In genomic region chr15:90644526-90644925, GRCh38 we compare ENCODE assay signal across 26 cellular contexts.
DNase-seq lines count a peak whose midpoint lies in the region; ATAC-seq and TF ChIP-seq lines count a peak whose summit lies in the region.
"Had no signal": no experiment of that assay in that cellular context is flagged by ENCODE, and none has a peak within 500 bp of the region (broad histone marks: within the 10 kb centered on the region; RNA-seq: fewer than 3 reads in every experiment).

No MANE protein-coding gene starts in this region.

- no peak overlapping the region for H3K18ac ChIP-seq in IMR-90 (ENCODE audit: low read depth, low read length)

- H2BK120ac ChIP-seq in IMR-90 (ENCODE audit: low read depth, low read length), result no peak overlapping the region

- H3K4me3 ChIP-seq in IMR-90 (ENCODE audit: insufficient read depth, low read depth, low read length), result no peak overlapping the region
- H3K4me3 ChIP-seq: body of pancreas, gastrocnemius medialis, SJSA1, smooth muscle cell, stomach, thyroid gland, vagina had no signal

- no peak overlapping the region for H4K5ac ChIP-seq in IMR-90 (ENCODE audit: low read depth, low read length)

- no peaks in the 10 kb centered on the region for H3K79me1 ChIP-seq in IMR-90 (ENCODE audit: low read depth in 1 of 2, low read length in 2 of 2)

- no peak overlapping the region for H2BK15ac ChIP-seq in IMR-90 (ENCODE audit: low read depth, low read length)

- H3K56ac ChIP-seq in IMR-90 (ENCODE audit: extremely low read depth, insufficient read depth, low read length), result no peak overlapping the region

- 0 out of 2 replicates have a peak, but pooled peaks cover 3% of the 10 kb centered on the region for H3K4me1 ChIP-seq in IMR-90 (ENCODE audit: control insufficient read depth, insufficient read depth, low read length)

- TF ChIP-seq POLR2A in IMR-90 (IDR thresholded peaks at IDR 0.05; ENCODE audit: low read depth, low read length), result no peak

- 100% methylated on average over 2 of the region's 8 CpGs; no CpG with 5 or more reads in 1 of the 2 experiments for WGBS in IMR-90 (ENCODE audit: extremely low coverage in 2 of 2, insufficient read length in 1 of 2), 2 experiments

- H3K27me3 ChIP-seq in IMR-90 (ENCODE audit: control insufficient read depth, insufficient read depth, low read length), result no peaks in the 10 kb centered on the region
- H3K27me3 ChIP-seq: body of pancreas, gastrocnemius medialis, SJSA1, stomach, thyroid gland, vagina had no signal

- no peaks in the 10 kb centered on the region for H4K20me1 ChIP-seq in IMR-90 (ENCODE audit: insufficient read depth, low read length)

- no peak overlapping the region for H3K9ac ChIP-seq in IMR-90 (ENCODE audit: low read depth, low read length)

- H3K4me1 Mint-ChIP-seq in activated CD8-positive, alpha-beta memory T cell treated with anti-CD3 and anti-CD28 coated beads, Interleukin-2, amount 10 ng/mL, durations not matched to agents 7 days and 5 days, result peaks cover 20% of the 10 kb centered on the region
- H3K4me1 Mint-ChIP-seq in central memory CD8-positive, alpha-beta T cell, result peaks cover 9% of the 10 kb centered on the region
- peaks cover 7% of the 10 kb centered on the region for H3K4me1 Mint-ChIP-seq in nephron progenitor cell
- H3K4me1 Mint-ChIP-seq in stimulated activated naive B cell treated with anti-CD40 and anti-IgM and Interleukin-4, amounts not matched to agents 10 μg/mL and 1 μg/mL and 100 μg/mL, for 72 hours, result peaks cover 11 to 12% of the 10 kb centered on the region in 2 donors

- H3K36me3 Mint-ChIP-seq in activated CD8-positive, alpha-beta memory T cell treated with anti-CD3 and anti-CD28 coated beads, Interleukin-2, amount 10 ng/mL, durations not matched to agents 7 days and 5 days, result peaks cover 21% of the 10 kb centered on the region
- peaks cover 20% of the 10 kb centered on the region for H3K36me3 Mint-ChIP-seq in central memory CD8-positive, alpha-beta T cell (ENCODE audit: insufficient read depth)
- H3K36me3 Mint-ChIP-seq in nephron progenitor cell (ENCODE audit: low read depth), result peaks cover 45% of the 10 kb centered on the region
- peaks cover 17 to 34% of the 10 kb centered on the region in 2 donors for H3K36me3 Mint-ChIP-seq in stimulated activated naive B cell treated with anti-CD40 and anti-IgM and Interleukin-4, amounts not matched to agents 10 μg/mL and 1 μg/mL and 100 μg/mL, for 72 hours

- TF ChIP-seq RAD21 in IMR-90 (IDR thresholded peaks at IDR 0.05; ENCODE audit: low read length), result no peak

- H2AFZ ChIP-seq in IMR-90 (replicated peaks; ENCODE audit: low read length, poor library complexity), result no peak overlapping the region

- no peaks in the 10 kb centered on the region for H3K27me3 Mint-ChIP-seq in activated CD8-positive, alpha-beta memory T cell treated with anti-CD3 and anti-CD28 coated beads, Interleukin-2, amount 10 ng/mL, durations not matched to agents 7 days and 5 days
- H3K27me3 Mint-ChIP-seq in central memory CD8-positive, alpha-beta T cell, result peaks cover 8% of the 10 kb centered on the region
- H3K27me3 Mint-ChIP-seq in nephron progenitor cell (ENCODE audit: low read depth, poor library complexity), result no peaks in the 10 kb centered on the region
- peaks cover 5 to 17% of the 10 kb centered on the region in 2 donors for H3K27me3 Mint-ChIP-seq in stimulated activated naive B cell treated with anti-CD40 and anti-IgM and Interleukin-4, amounts not matched to agents 10 μg/mL and 1 μg/mL and 100 μg/mL, for 72 hours

- H3K4ac ChIP-seq in IMR-90 (ENCODE audit: low read depth, low read length), result no peak overlapping the region

- no peaks in the 10 kb centered on the region for H3K9me3 ChIP-seq in IMR-90 (ENCODE audit: control insufficient read depth, insufficient read depth, low read length)
- H3K9me3 ChIP-seq: body of pancreas, gastrocnemius medialis, neutrophil, SJSA1, stomach, thyroid gland, vagina had no signal

- no peak for TF ChIP-seq CTCF in IMR-90 (conservative IDR thresholded peaks at IDR 0.05; ENCODE audit: low read depth, low read length)
- TF ChIP-seq CTCF in nephron progenitor cell (IDR thresholded peaks at IDR 0.05), result no peak

- no peak overlapping the region for H3K4me3 Mint-ChIP-seq in activated CD8-positive, alpha-beta memory T cell treated with anti-CD3 and anti-CD28 coated beads, Interleukin-2, amount 10 ng/mL, durations not matched to agents 7 days and 5 days
- H3K4me3 Mint-ChIP-seq in central memory CD8-positive, alpha-beta T cell, result no peak overlapping the region
- H3K4me3 Mint-ChIP-seq in nephron progenitor cell, result no peak overlapping the region
- H3K4me3 Mint-ChIP-seq in stimulated activated naive B cell treated with anti-CD40 and anti-IgM and Interleukin-4, amounts not matched to agents 10 μg/mL and 1 μg/mL and 100 μg/mL, for 72 hours, result no peak overlapping the region
- H3K4me3 Mint-ChIP-seq: B cell; CD8-positive, alpha-beta memory T cell had no signal

- H3K27ac Mint-ChIP-seq in activated CD8-positive, alpha-beta memory T cell treated with anti-CD3 and anti-CD28 coated beads, Interleukin-2, amount 10 ng/mL, durations not matched to agents 7 days and 5 days, result peak overlapping the region; percentile 58
- peak overlapping the region; percentile 53 for H3K27ac Mint-ChIP-seq in central memory CD8-positive, alpha-beta T cell (ENCODE audit: low read depth)
- H3K27ac Mint-ChIP-seq in nephron progenitor cell, result peak overlapping the region; percentile 50
- H3K27ac Mint-ChIP-seq in stimulated activated naive B cell treated with anti-CD40 and anti-IgM and Interleukin-4, amounts not matched to agents 10 μg/mL and 1 μg/mL and 100 μg/mL, for 72 hours, result no peak overlapping the region

- no peak overlapping the region for H3K14ac ChIP-seq in IMR-90 (replicated peaks; ENCODE audit: low read depth, low read length)

- H3K9me3 Mint-ChIP-seq in activated CD8-positive, alpha-beta memory T cell treated with anti-CD3 and anti-CD28 coated beads, Interleukin-2, amount 10 ng/mL, durations not matched to agents 7 days and 5 days (ENCODE audit: low read depth), result no peaks in the 10 kb centered on the region
- no peaks in the 10 kb centered on the region for H3K9me3 Mint-ChIP-seq in central memory CD8-positive, alpha-beta T cell
- H3K9me3 Mint-ChIP-seq in nephron progenitor cell, result peaks cover 4% of the 10 kb centered on the region
- H3K9me3 Mint-ChIP-seq in stimulated activated naive B cell treated with anti-CD40 and anti-IgM and Interleukin-4, amounts not matched to agents 10 μg/mL and 1 μg/mL and 100 μg/mL, for 72 hours, result no peaks in the 10 kb centered on the region
- H3K9me3 Mint-ChIP-seq: CD8-positive, alpha-beta memory T cell had no signal

- no peak overlapping the region for H2BK20ac ChIP-seq in IMR-90 (ENCODE audit: low read depth, low read length)

- no peak overlapping the region for H3K23ac ChIP-seq in IMR-90 (ENCODE audit: low read depth, low read length)

- H2AK5ac ChIP-seq in IMR-90 (ENCODE audit: low read depth, low read length), result no peak overlapping the region

- POLR2A ChIA-PET in IMR-90 (lab: Charles Lee; ENCODE audit: unreplicated experiment), result no interaction called here

- dilution Hi-C loops in IMR-90 (cut with HindIII; ENCODE audit: low sequenced_read_pairs, unreplicated experiment), result no loop called here

- no peak for DNase-seq in activated CD8-positive, alpha-beta memory T cell treated with anti-CD3 and anti-CD28 coated beads, Interleukin-2, amount 10 ng/mL, durations not matched to agents 7 days and 5 days
- no peak for DNase-seq in activated CD8-positive, alpha-beta memory T cell treated with anti-CD3 and anti-CD28 coated beads, Interleukin-2, amount 50 U/mL, for 48 hours
- DNase-seq in IMR-90 (no peak), nephron progenitor cell (no peak), NCI-H446 treated with DMSO at 0.1 percent for 48 hours (lab: John Stamatoyannopoulos, UW) (no peak)
- DNase-seq in central memory CD8-positive, alpha-beta T cell (ENCODE audit: low spot score in 2 of 2), result no peak
- DNase-seq in stimulated activated naive B cell treated with anti-CD40 and anti-IgM and Interleukin-4, amounts not matched to agents 10 μg/mL and 1 μg/mL and 100 μg/mL, for 72 hours, result no peak
- no peak for DNase-seq in stimulated activated CD4-positive, alpha-beta T cell treated with anti-CD3 and anti-CD28 coated beads, Interleukin-1b, Interleukin-23, amount 100 ng/mL, for 48 hours
- DNase-seq: activated CD4-positive, CD25-positive, alpha-beta regulatory T cell treated with anti-CD3 and anti-CD28 coated beads, Interleukin-2, amount 50 U/mL, for 72 hours; activated gamma-delta T cell; body of pancreas; CD8-positive, alpha-beta memory T cell; left cardiac atrium; mammary epithelial cell; NCI-H1092 treated with DMSO at 0.1 percent for 48 hours; NCI-H187; NCI-H510A; right cardiac atrium; stomach; thyroid gland had no signal

- no peak for ATAC-seq in activated CD8-positive, alpha-beta memory T cell treated with anti-CD3 and anti-CD28 coated beads, Interleukin-2, amount 10 ng/mL, durations not matched to agents 7 days and 5 days
- no peak for ATAC-seq in IMR-90 (ENCODE audit: low read depth)
- no peak for ATAC-seq in central memory CD8-positive, alpha-beta T cell (replicated peaks; ENCODE audit: extremely low read depth, poor library complexity, severe bottlenecking)
- no peak for ATAC-seq in stimulated activated naive B cell treated with anti-CD40 and anti-IgM and Interleukin-4, amounts not matched to agents 10 μg/mL and 1 μg/mL and 100 μg/mL, for 72 hours (replicated peaks)
- ATAC-seq: body of pancreas, gastrocnemius medialis, left cardiac atrium, right cardiac atrium had no signal

- H3K9me1 ChIP-seq in IMR-90 (ENCODE audit: insufficient read depth, low read length), result no peaks in the 10 kb centered on the region

- H4K8ac ChIP-seq in IMR-90 (ENCODE audit: low read depth in 2 of 2, low read length in 2 of 2), result no peak overlapping the region

- H3K4me2 ChIP-seq in IMR-90 (ENCODE audit: low read depth, low read length), result no peak overlapping the region
- H3K4me2 ChIP-seq: smooth muscle cell had no signal

- no peak overlapping the region for H4K91ac ChIP-seq in IMR-90 (ENCODE audit: insufficient read depth, low read depth, low read length)

- no peak overlapping the region for H2AK9ac ChIP-seq in IMR-90 (replicated peaks; ENCODE audit: low read depth, low read length, poor library complexity)

- H2BK5ac ChIP-seq in IMR-90 (ENCODE audit: low read depth, low read length, poor library complexity, severe bottlenecking), result no peak overlapping the region

- in situ Hi-C loops in IMR-90 (cut with MboI; ENCODE audit: low sequenced_read_pairs), result loop anchor here (5.0 to 10.0 kb wide), 2 partner anchors 50 to 243 kb away; no protein-coding TSS in a partner anchor

- CTCF ChIA-PET in activated CD8-positive, alpha-beta memory T cell treated with anti-CD3 and anti-CD28 coated beads, Interleukin-2, amount 10 ng/mL, durations not matched to agents 7 days and 5 days (lab: Charles Lee), result interaction anchor here (1.2 kb wide), 1 partner anchor 291 kb away, joined by 4 read pairs; the partner anchor contains the start of gene UNC45A
- CTCF ChIA-PET in IMR-90 (lab: Yijun Ruan, JAX), result no interaction called here

- intact Hi-C loops in IMR-90 (cut with micrococcal nuclease), result no loop called here

- H3K27ac ChIP-seq in IMR-90 (ENCODE audit: insufficient read depth, low read length), result no peak overlapping the region
- H3K27ac ChIP-seq: body of pancreas, gastrocnemius medialis, neutrophil, SJSA1, thyroid gland, vagina had no signal

- peaks cover 34% of the 10 kb centered on the region for H3K36me3 ChIP-seq in IMR-90 (ENCODE audit: control insufficient read depth, insufficient read depth, low read length)

- BruUV-seq in IMR-90 (replicated peaks; lab: Mats Ljungman, UMichigan), result TSS peak; percentile 50
